Comparison of ENCODE assay signal across 1 cellular context in genomic region chr21:17438642-17439041, GRCh38.
TF ChIP-seq lines count a peak whose summit lies in the region.

No MANE protein-coding gene starts in this region.

TF ChIP-seq in HepG2, 621 proteins besides CTCF, POLR2A, EP300 and RAD21 (continues in another document):
- peak; percentile 61 for TF ChIP-seq HNF4A (CRISPR knock-in tag; IDR thresholded peaks at IDR 0.05)
- TF ChIP-seq SETDB1 (CRISPR knock-in tag; IDR thresholded peaks at IDR 0.05; ENCODE audit: borderline replicate concordance), result no peak
- TF ChIP-seq BCLAF1 (IDR thresholded peaks at IDR 0.05), result no peak
- TF ChIP-seq GZF1 (CRISPR knock-in tag; IDR thresholded peaks at IDR 0.05), result no peak
- TF ChIP-seq NCOA1 (CRISPR knock-in tag; IDR thresholded peaks at IDR 0.05), result no peak
- no peak for TF ChIP-seq DDIT3 (CRISPR knock-in tag; IDR thresholded peaks at IDR 0.05)
- TF ChIP-seq PLRG1 (conservative IDR thresholded peaks at IDR 0.05), result no peak
- TF ChIP-seq TAF15 (IDR thresholded peaks at IDR 0.05; ENCODE audit: low read depth, low read length, poor library complexity, severe bottlenecking), result no peak
- TF ChIP-seq, protein P1, sequence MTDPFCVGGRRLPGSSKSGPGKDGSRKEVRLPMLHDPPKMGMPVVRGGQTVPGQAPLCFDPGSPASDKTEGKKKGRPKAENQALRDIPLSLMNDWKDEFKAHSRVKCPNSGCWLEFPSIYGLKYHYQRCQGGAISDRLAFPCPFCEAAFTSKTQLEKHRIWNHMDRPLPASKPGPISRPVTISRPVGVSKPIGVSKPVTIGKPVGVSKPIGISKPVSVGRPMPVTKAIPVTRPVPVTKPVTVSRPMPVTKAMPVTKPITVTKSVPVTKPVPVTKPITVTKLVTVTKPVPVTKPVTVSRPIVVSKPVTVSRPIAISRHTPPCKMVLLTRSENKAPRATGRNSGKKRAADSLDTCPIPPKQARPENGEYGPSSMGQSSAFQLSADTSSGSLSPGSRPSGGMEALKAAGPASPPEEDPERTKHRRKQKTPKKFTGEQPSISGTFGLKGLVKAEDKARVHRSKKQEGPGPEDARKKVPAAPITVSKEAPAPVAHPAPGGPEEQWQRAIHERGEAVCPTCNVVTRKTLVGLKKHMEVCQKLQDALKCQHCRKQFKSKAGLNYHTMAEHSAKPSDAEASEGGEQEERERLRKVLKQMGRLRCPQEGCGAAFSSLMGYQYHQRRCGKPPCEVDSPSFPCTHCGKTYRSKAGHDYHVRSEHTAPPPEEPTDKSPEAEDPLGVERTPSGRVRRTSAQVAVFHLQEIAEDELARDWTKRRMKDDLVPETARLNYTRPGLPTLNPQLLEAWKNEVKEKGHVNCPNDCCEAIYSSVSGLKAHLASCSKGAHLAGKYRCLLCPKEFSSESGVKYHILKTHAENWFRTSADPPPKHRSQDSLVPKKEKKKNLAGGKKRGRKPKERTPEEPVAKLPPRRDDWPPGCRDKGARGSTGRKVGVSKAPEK (CRISPR knock-in tag; IDR thresholded peaks at IDR 0.05; ENCODE audit: borderline replicate concordance), result no peak
- TF ChIP-seq RBFOX2 (IDR thresholded peaks at IDR 0.05; ENCODE audit: low read depth, low read length), result no peak
- no peak for TF ChIP-seq ZFP1 (CRISPR knock-in tag; IDR thresholded peaks at IDR 0.05)
- no peak for TF ChIP-seq CC2D1A (CRISPR knock-in tag; IDR thresholded peaks at IDR 0.05)
- TF ChIP-seq ZNF264 (CRISPR knock-in tag; IDR thresholded peaks at IDR 0.05), result peak; percentile 54; the same call in 1 of the 2 replicates
- TF ChIP-seq ZNF713 (CRISPR knock-in tag; IDR thresholded peaks at IDR 0.05), result no peak
- TF ChIP-seq, protein P2, sequence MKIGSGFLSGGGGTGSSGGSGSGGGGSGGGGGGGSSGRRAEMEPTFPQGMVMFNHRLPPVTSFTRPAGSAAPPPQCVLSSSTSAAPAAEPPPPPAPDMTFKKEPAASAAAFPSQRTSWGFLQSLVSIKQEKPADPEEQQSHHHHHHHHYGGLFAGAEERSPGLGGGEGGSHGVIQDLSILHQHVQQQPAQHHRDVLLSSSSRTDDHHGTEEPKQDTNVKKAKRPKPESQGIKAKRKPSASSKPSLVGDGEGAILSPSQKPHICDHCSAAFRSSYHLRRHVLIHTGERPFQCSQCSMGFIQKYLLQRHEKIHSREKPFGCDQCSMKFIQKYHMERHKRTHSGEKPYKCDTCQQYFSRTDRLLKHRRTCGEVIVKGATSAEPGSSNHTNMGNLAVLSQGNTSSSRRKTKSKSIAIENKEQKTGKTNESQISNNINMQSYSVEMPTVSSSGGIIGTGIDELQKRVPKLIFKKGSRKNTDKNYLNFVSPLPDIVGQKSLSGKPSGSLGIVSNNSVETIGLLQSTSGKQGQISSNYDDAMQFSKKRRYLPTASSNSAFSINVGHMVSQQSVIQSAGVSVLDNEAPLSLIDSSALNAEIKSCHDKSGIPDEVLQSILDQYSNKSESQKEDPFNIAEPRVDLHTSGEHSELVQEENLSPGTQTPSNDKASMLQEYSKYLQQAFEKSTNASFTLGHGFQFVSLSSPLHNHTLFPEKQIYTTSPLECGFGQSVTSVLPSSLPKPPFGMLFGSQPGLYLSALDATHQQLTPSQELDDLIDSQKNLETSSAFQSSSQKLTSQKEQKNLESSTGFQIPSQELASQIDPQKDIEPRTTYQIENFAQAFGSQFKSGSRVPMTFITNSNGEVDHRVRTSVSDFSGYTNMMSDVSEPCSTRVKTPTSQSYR (CRISPR knock-in tag; IDR thresholded peaks at IDR 0.05; ENCODE audit: borderline replicate concordance), result peak; percentile 94
- peak; percentile 23; the same call in 1 of the 2 replicates for TF ChIP-seq HDAC1 (CRISPR knock-in tag; IDR thresholded peaks at IDR 0.05)
- no peak for TF ChIP-seq ZNF296 (CRISPR knock-in tag; conservative IDR thresholded peaks at IDR 0.05)
- peak; percentile 58 for TF ChIP-seq ARID5B (CRISPR knock-in tag; IDR thresholded peaks at IDR 0.05)
- TF ChIP-seq ZNF557 (CRISPR knock-in tag; IDR thresholded peaks at IDR 0.05), result no peak
- no peak for TF ChIP-seq ZFP62 (CRISPR knock-in tag; IDR thresholded peaks at IDR 0.05)
- TF ChIP-seq RARA (CRISPR knock-in tag; IDR thresholded peaks at IDR 0.05), result no peak
- no peak for TF ChIP-seq GLMP (CRISPR knock-in tag; IDR thresholded peaks at IDR 0.05; ENCODE audit: borderline replicate concordance)
- TF ChIP-seq, protein P3, sequence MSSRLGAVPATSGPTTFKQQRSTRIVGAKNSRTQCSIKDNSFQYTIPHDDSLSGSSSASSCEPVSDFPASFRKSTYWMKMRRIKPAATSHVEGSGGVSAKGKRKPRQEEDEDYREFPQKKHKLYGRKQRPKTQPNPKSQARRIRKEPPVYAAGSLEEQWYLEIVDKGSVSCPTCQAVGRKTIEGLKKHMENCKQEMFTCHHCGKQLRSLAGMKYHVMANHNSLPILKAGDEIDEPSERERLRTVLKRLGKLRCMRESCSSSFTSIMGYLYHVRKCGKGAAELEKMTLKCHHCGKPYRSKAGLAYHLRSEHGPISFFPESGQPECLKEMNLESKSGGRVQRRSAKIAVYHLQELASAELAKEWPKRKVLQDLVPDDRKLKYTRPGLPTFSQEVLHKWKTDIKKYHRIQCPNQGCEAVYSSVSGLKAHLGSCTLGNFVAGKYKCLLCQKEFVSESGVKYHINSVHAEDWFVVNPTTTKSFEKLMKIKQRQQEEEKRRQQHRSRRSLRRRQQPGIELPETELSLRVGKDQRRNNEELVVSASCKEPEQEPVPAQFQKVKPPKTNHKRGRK (CRISPR knock-in tag; IDR thresholded peaks at IDR 0.05), result no peak
- no peak for TF ChIP-seq RARG (CRISPR knock-in tag; IDR thresholded peaks at IDR 0.05; ENCODE audit: low read depth)
- TF ChIP-seq KLF15 (CRISPR knock-in tag; IDR thresholded peaks at IDR 0.05; ENCODE audit: borderline replicate concordance), result no peak
- TF ChIP-seq ZNF644 (CRISPR knock-in tag; IDR thresholded peaks at IDR 0.05; ENCODE audit: low read depth), result peak; percentile 52; the same call in 1 of the 2 replicates
- TF ChIP-seq SMYD3 (CRISPR knock-in tag; IDR thresholded peaks at IDR 0.05), result no peak
- TF ChIP-seq, protein P4, sequence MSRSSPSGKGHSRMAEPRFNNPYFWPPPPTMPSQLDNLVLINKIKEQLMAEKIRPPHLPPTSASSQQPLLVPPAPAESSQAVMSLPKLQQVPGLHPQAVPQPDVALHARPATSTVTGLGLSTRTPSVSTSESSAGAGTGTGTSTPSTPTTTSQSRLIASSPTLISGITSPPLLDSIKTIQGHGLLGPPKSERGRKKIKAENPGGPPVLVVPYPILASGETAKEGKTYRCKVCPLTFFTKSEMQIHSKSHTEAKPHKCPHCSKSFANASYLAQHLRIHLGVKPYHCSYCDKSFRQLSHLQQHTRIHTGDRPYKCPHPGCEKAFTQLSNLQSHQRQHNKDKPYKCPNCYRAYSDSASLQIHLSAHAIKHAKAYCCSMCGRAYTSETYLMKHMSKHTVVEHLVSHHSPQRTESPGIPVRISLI (CRISPR knock-in tag; IDR thresholded peaks at IDR 0.05; ENCODE audit: borderline replicate concordance), result 0 out of 2 replicates have a peak, but pooled peaks have one; percentile 26
- no peak for TF ChIP-seq MBD4 (IDR thresholded peaks at IDR 0.05; ENCODE audit: borderline replicate concordance, low read length)
- 0 out of 2 replicates have a peak, but pooled peaks have one; percentile 36 for TF ChIP-seq IKZF5 (CRISPR knock-in tag; IDR thresholded peaks at IDR 0.05)
- TF ChIP-seq KAT7 (CRISPR knock-in tag; IDR thresholded peaks at IDR 0.05; ENCODE audit: borderline replicate concordance), result no peak
- no peak for TF ChIP-seq ZXDC (CRISPR knock-in tag; IDR thresholded peaks at IDR 0.05)
- TF ChIP-seq ZNF615 (CRISPR knock-in tag; IDR thresholded peaks at IDR 0.05; ENCODE audit: borderline replicate concordance), result no peak
- TF ChIP-seq HMG20A (CRISPR knock-in tag; IDR thresholded peaks at IDR 0.05; ENCODE audit: borderline replicate concordance), result peak; percentile 49; the same call in 1 of the 2 replicates
- TF ChIP-seq THRA (CRISPR knock-in tag; IDR thresholded peaks at IDR 0.05; ENCODE audit: borderline replicate concordance), result peak; percentile 29; the same call in 1 of the 2 replicates
- TF ChIP-seq CEBPG (CRISPR knock-in tag; IDR thresholded peaks at IDR 0.05), result no peak
